ENCODE assay signal across 19 cellular contexts in genomic region chr4:1901127-1901526, GRCh38. TPM values are rescaled to one million over a fixed set of nuclear protein-coding genes. Genes with fewer than 3 reads are reported as not detected.
DNase-seq lines count a peak whose midpoint lies in the region; ATAC-seq and TF ChIP-seq lines count a peak whose summit lies in the region.
"Had no signal": no experiment of that assay in that cellular context is flagged by ENCODE, and none has a peak within 500 bp of the region (broad histone marks: within the 10 kb centered on the region; RNA-seq: fewer than 3 reads in every experiment).

No MANE protein-coding gene starts in this region.

- H3K9me3 ChIP-seq in lower lobe of right lung (no peaks in the 10 kb centered on the region), sigmoid colon (no peaks in the 10 kb centered on the region), ovary (no peaks in the 10 kb centered on the region)
- H3K9me3 ChIP-seq: BLaER1, MG63 had no signal

- no peak overlapping the region for H3K4me3 ChIP-seq in lower lobe of right lung
- H3K4me3 ChIP-seq in sigmoid colon: no peak overlapping the region
- H3K4me3 ChIP-seq in ovary: no peak overlapping the region
- H3K4me3 ChIP-seq: BLaER1, MG63 had no signal

- peak overlapping the region; percentile 67 for H3K27ac ChIP-seq in C4-2B
- peak overlapping the region; percentile 87 for H3K27ac ChIP-seq in VCaP
- peak overlapping the region; percentile 66 for H3K27ac ChIP-seq in lower lobe of right lung
- no peak overlapping the region for H3K27ac ChIP-seq in sigmoid colon
- H3K27ac ChIP-seq in ovary: no peak overlapping the region
- H3K27ac ChIP-seq: BLaER1 had no signal

- WGBS in sigmoid colon, 2 donors: 80 to 88% methylated on average over 6 of the region's 6 CpGs
- 76 to 78% (median 78%) methylated on average over 6 of the region's 6 CpGs for whole genome bisulfite sequencing in ovary, 3 donors

- intact Hi-C loops in lower lobe of right lung (cut with DNase I): no loop called here
- intact Hi-C loops in sigmoid colon (cut with DNase I): no loop called here
- intact Hi-C loops in ovary (cut with DNase I): no loop called here

- ATAC-seq in lower lobe of right lung: peak; percentile 92 to 93
- ATAC-seq in HG03460 (IDR thresholded peaks at IDR 0.05; ENCODE audit: unreplicated experiment): no peak

- no peak for TF ChIP-seq EP300 in sigmoid colon (IDR thresholded peaks at IDR 0.05)
- TF ChIP-seq EP300 in ovary (IDR thresholded peaks at IDR 0.05): no peak

- TF ChIP-seq POLR2A in sigmoid colon (IDR thresholded peaks at IDR 0.05) (no peak), ovary (IDR thresholded peaks at IDR 0.05) (no peak)

- H3K4me1 ChIP-seq in lower lobe of right lung (peaks cover 21% of the 10 kb centered on the region), sigmoid colon (no peaks in the 10 kb centered on the region), ovary (ENCODE audit: insufficient read depth) (peaks cover 1% of the 10 kb centered on the region)

- TF ChIP-seq CTCF in C4-2B (conservative IDR thresholded peaks at IDR 0.05): no peak
- no peak for TF ChIP-seq CTCF in VCaP (conservative IDR thresholded peaks at IDR 0.05)
- TF ChIP-seq CTCF in lower lobe of right lung (IDR thresholded peaks at IDR 0.05): no peak
- TF ChIP-seq CTCF in sigmoid colon (IDR thresholded peaks at IDR 0.05): no peak
- no peak for TF ChIP-seq CTCF in ovary (IDR thresholded peaks at IDR 0.05)

- H3K27me3 ChIP-seq in lower lobe of right lung (ENCODE audit: low read depth) (no peaks in the 10 kb centered on the region), sigmoid colon (no peaks in the 10 kb centered on the region), ovary (no peaks in the 10 kb centered on the region)
- H3K27me3 ChIP-seq: BLaER1, MG63 had no signal

- peaks cover 46% of the 10 kb centered on the region for H3K36me3 ChIP-seq in lower lobe of right lung
- H3K36me3 ChIP-seq in sigmoid colon: peaks cover 0 to 49% (median 10%) of the 10 kb centered on the region in 4 donors
- no peaks in the 10 kb centered on the region for H3K36me3 ChIP-seq in ovary

- DNase-seq in lower lobe of right lung (peak; percentile 86), sigmoid colon (peak; percentile 56), LoVo (ENCODE audit: low spot score) (no peak), ovary (no peak)
- DNase-seq: CD4-positive, alpha-beta T cell; DMS53; KBM-7; MG63; NCI-H1105 treated with DMSO at 0.1 percent for 48 hours; NCI-H2029; NCI-H446 treated with DMSO at 0.1 percent for 48 hours; NCI-H526; NCI-H82; RPMI8226; SHP77 had no signal

RNA-seq across cellular contexts. Expression of gene NSD2, which starts 29.9 kb away (rescaled TPM):
- total RNA-seq in lower lobe of right lung (52.9 TPM), sigmoid colon (10 to 100 TPM; 33.9 to 56.5 (median 38.0) TPM), ovary (10 to 100 TPM; 18.5 to 41.9 (median 23.4) TPM)
- polyA plus RNA-seq in sigmoid colon (10 to 100 TPM in 2 of 3 donors, 1 to 10 TPM in 1; 7.2 to 57.9 (median 22.4) TPM), ovary (10 to 100 TPM in 1 of 2 donors, 1 to 10 TPM in 1; 9.1 to 20.1 TPM)

RNA-seq across cellular contexts. Expression of gene LETM1, which starts 45.2 kb away (rescaled TPM):
- total RNA-seq in lower lobe of right lung (33.6 TPM), sigmoid colon (10 to 100 TPM; 15.0 to 22.4 (median 17.8) TPM), ovary (10 to 100 TPM; 22.7 to 43.6 (median 31.0) TPM)
- polyA plus RNA-seq in sigmoid colon (10 to 100 TPM; 11.4 to 91.6 (median 36.1) TPM), ovary (10 to 100 TPM in 1 of 2 donors, 1 to 10 TPM in 1; 9.3 to 11.9 TPM)

Comparison
In these comparisons a context has a peak if more than half of its experiments do, and no peak if none do; other contexts are left out.
1. H3K27ac ChIP-seq: peak in C4-2B (single experiment), VCaP (single experiment) and lower lobe of right lung (single experiment); none in sigmoid colon (0 of 4) and ovary (0 of 2).
2. DNase-seq: peak in lower lobe of right lung (single experiment) and sigmoid colon (single experiment); none in LoVo (single experiment) and ovary (0 of 5).